In genomic region chr14:55071870-55072640, GRCh38 we compare ENCODE assay signal across 8 cellular contexts. TPM values are rescaled to one million over a fixed set of nuclear protein-coding genes. Genes with fewer than 3 reads are reported as not detected.
DNase-seq lines count a peak whose midpoint lies in the region; ATAC-seq and TF ChIP-seq lines count a peak whose summit lies in the region.

No MANE protein-coding gene starts in this region.

- H3K27me3 Mint-ChIP-seq in Calu3 (ENCODE audit: unreplicated experiment), result no peaks in the 10 kb centered on the region
- H3K27me3 Mint-ChIP-seq in activated T-helper 1 cell treated with anti-CD3 and anti-CD28 coated beads, Interleukin-12 subunit alpha, Interleukin-12 subunit beta, Interleukin-2, Interleukin-4 antibody, amounts not matched to agents 30 ng/mL and 10 ng/mL and 1 ng/mL, durations not matched to agents 14 hours and 24 hours and 36 hours (ENCODE audit: insufficient read depth), result no peaks in the 10 kb centered on the region

- TF ChIP-seq CTCF in Calu3 (IDR thresholded peaks at IDR 0.05; ENCODE audit: unreplicated experiment) (no peak), retinal pigment epithelial cell (conservative IDR thresholded peaks at IDR 0.05; ENCODE audit: low read depth, low read length) (no peak)

- intact Hi-C loops in Calu3 (cut with micrococcal nuclease; ENCODE audit: unreplicated experiment), result no loop called here
- intact Hi-C loops in activated T-helper 1 cell treated with anti-CD3 and anti-CD28 coated beads, Interleukin-12 subunit alpha, Interleukin-12 subunit beta, Interleukin-2, Interleukin-4 antibody, amounts not matched to agents 30 ng/mL and 10 ng/mL and 1 ng/mL, durations not matched to agents 14 hours and 24 hours and 36 hours (cut with micrococcal nuclease), result no loop called here

- H3K36me3 Mint-ChIP-seq in Calu3 (ENCODE audit: insufficient read depth, unreplicated experiment), result peaks cover 9% of the 10 kb centered on the region
- peaks cover 20% of the 10 kb centered on the region for H3K36me3 Mint-ChIP-seq in activated T-helper 1 cell treated with anti-CD3 and anti-CD28 coated beads, Interleukin-12 subunit alpha, Interleukin-12 subunit beta, Interleukin-2, Interleukin-4 antibody, amounts not matched to agents 30 ng/mL and 10 ng/mL and 1 ng/mL, durations not matched to agents 14 hours and 24 hours and 36 hours (ENCODE audit: low read depth)

- DNase-seq in Calu3 (no peak), germinal center (ENCODE audit: low spot score) (peak; percentile 62), retinal pigment epithelial cell (ENCODE audit: low read depth) (peak; percentile 89), NCI-H128 (lab: John Stamatoyannopoulos, UW; ENCODE audit: unreplicated experiment) (no peak)
- DNase-seq in activated T-helper 1 cell treated with anti-CD3 and anti-CD28 coated beads, Interleukin-12 subunit alpha, Interleukin-12 subunit beta, Interleukin-2, Interleukin-4 antibody, amounts not matched to agents 30 ng/mL and 10 ng/mL and 1 ng/mL, durations not matched to agents 14 hours and 24 hours and 36 hours (ENCODE audit: low spot score), result no peak
- DNase-seq in activated effector memory CD4-positive, alpha-beta T cell treated with anti-CD3 and anti-CD28 coated beads, Interleukin-2, amount 50 U/mL, for 16 hours, result no peak

- CTCF ChIA-PET in Calu3 (lab: Charles Lee), result no interaction called here

- TSS peak; percentile 1 for BruUV-seq in Calu3 (replicated peaks; lab: Mats Ljungman, UMichigan)

- H3K27ac Mint-ChIP-seq in Calu3 (ENCODE audit: unreplicated experiment), result peak overlapping the region; percentile 69
- peak overlapping the region; percentile 61 for H3K27ac Mint-ChIP-seq in activated T-helper 1 cell treated with anti-CD3 and anti-CD28 coated beads, Interleukin-12 subunit alpha, Interleukin-12 subunit beta, Interleukin-2, Interleukin-4 antibody, amounts not matched to agents 30 ng/mL and 10 ng/mL and 1 ng/mL, durations not matched to agents 14 hours and 24 hours and 36 hours

- peak; percentile 34 for ATAC-seq in GM19351 (IDR thresholded peaks at IDR 0.05; ENCODE audit: unreplicated experiment)
- ATAC-seq in HG03460 (IDR thresholded peaks at IDR 0.05; ENCODE audit: unreplicated experiment), result peak; percentile 54

- peaks cover 34% of the 10 kb centered on the region for H3K4me1 Mint-ChIP-seq in Calu3 (ENCODE audit: low read depth, unreplicated experiment)
- peaks cover 30% of the 10 kb centered on the region for H3K4me1 Mint-ChIP-seq in activated T-helper 1 cell treated with anti-CD3 and anti-CD28 coated beads, Interleukin-12 subunit alpha, Interleukin-12 subunit beta, Interleukin-2, Interleukin-4 antibody, amounts not matched to agents 30 ng/mL and 10 ng/mL and 1 ng/mL, durations not matched to agents 14 hours and 24 hours and 36 hours (ENCODE audit: low read depth)

- no peak overlapping the region for H3K4me3 ChIP-seq in retinal pigment epithelial cell (ENCODE audit: low read length)

- H3K4me3 Mint-ChIP-seq in Calu3 (ENCODE audit: low read depth, unreplicated experiment), result no peak overlapping the region
- no peak overlapping the region for H3K4me3 Mint-ChIP-seq in activated T-helper 1 cell treated with anti-CD3 and anti-CD28 coated beads, Interleukin-12 subunit alpha, Interleukin-12 subunit beta, Interleukin-2, Interleukin-4 antibody, amounts not matched to agents 30 ng/mL and 10 ng/mL and 1 ng/mL, durations not matched to agents 14 hours and 24 hours and 36 hours

- H3K9me3 Mint-ChIP-seq in Calu3 (ENCODE audit: low read depth, unreplicated experiment), result no peaks in the 10 kb centered on the region
- H3K9me3 Mint-ChIP-seq in activated T-helper 1 cell treated with anti-CD3 and anti-CD28 coated beads, Interleukin-12 subunit alpha, Interleukin-12 subunit beta, Interleukin-2, Interleukin-4 antibody, amounts not matched to agents 30 ng/mL and 10 ng/mL and 1 ng/mL, durations not matched to agents 14 hours and 24 hours and 36 hours, result no peaks in the 10 kb centered on the region

RNA-seq across cellular contexts. Expression of gene MAPK1IP1L, which starts 20.6 kb away (rescaled TPM):
- 104 and 108 TPM in 2 replicates for total RNA-seq in Calu3 (2022)
- 139 and 141 TPM in 2 replicates for total RNA-seq in activated T-helper 1 cell treated with anti-CD3 and anti-CD28 coated beads, Interleukin-12 subunit alpha, Interleukin-12 subunit beta, Interleukin-2, Interleukin-4 antibody, amounts not matched to agents 30 ng/mL and 10 ng/mL and 1 ng/mL, durations not matched to agents 14 hours and 24 hours and 36 hours

RNA-seq across cellular contexts. Expression of gene SOCS4, which starts 45.0 kb away (rescaled TPM):
- total RNA-seq in Calu3 (2022), result 29.9 and 31.5 TPM in 2 replicates
- total RNA-seq in activated T-helper 1 cell treated with anti-CD3 and anti-CD28 coated beads, Interleukin-12 subunit alpha, Interleukin-12 subunit beta, Interleukin-2, Interleukin-4 antibody, amounts not matched to agents 30 ng/mL and 10 ng/mL and 1 ng/mL, durations not matched to agents 14 hours and 24 hours and 36 hours, result 40.5 and 42.3 TPM in 2 replicates

RNA-seq across cellular contexts. Expression of gene WDHD1, which starts 45.2 kb away (rescaled TPM):
- 25.0 and 27.7 TPM in 2 replicates for total RNA-seq in Calu3 (2022)
- 53.8 and 54.1 TPM in 2 replicates for total RNA-seq in activated T-helper 1 cell treated with anti-CD3 and anti-CD28 coated beads, Interleukin-12 subunit alpha, Interleukin-12 subunit beta, Interleukin-2, Interleukin-4 antibody, amounts not matched to agents 30 ng/mL and 10 ng/mL and 1 ng/mL, durations not matched to agents 14 hours and 24 hours and 36 hours

RNA-seq across cellular contexts. Expression of gene LGALS3, which starts 57.0 kb away (rescaled TPM):
- 429 and 672 TPM in 2 replicates for total RNA-seq in Calu3 (2022)
- total RNA-seq in activated T-helper 1 cell treated with anti-CD3 and anti-CD28 coated beads, Interleukin-12 subunit alpha, Interleukin-12 subunit beta, Interleukin-2, Interleukin-4 antibody, amounts not matched to agents 30 ng/mL and 10 ng/mL and 1 ng/mL, durations not matched to agents 14 hours and 24 hours and 36 hours, result 10.4 and 12.0 TPM in 2 replicates

Comparison
In these comparisons a context has a peak if more than half of its experiments do, and no peak if none do; other contexts are left out.
1. DNase-seq: peak in germinal center (single experiment) and retinal pigment epithelial cell (single experiment); none in Calu3 (single experiment), activated T-helper 1 cell treated with anti-CD3 and anti-CD28 coated beads, Interleukin-12 subunit alpha, Interleukin-12 subunit beta, Interleukin-2, Interleukin-4 antibody, amounts not matched to agents 30 ng/mL and 10 ng/mL and 1 ng/mL, durations not matched to agents 14 hours and 24 hours and 36 hours (single experiment), activated effector memory CD4-positive, alpha-beta T cell treated with anti-CD3 and anti-CD28 coated beads, Interleukin-2, amount 50 U/mL, for 16 hours (single experiment) and NCI-H128 (single experiment).